ENCODE assay signal across 18 cellular contexts in the genomic region with DNA sequence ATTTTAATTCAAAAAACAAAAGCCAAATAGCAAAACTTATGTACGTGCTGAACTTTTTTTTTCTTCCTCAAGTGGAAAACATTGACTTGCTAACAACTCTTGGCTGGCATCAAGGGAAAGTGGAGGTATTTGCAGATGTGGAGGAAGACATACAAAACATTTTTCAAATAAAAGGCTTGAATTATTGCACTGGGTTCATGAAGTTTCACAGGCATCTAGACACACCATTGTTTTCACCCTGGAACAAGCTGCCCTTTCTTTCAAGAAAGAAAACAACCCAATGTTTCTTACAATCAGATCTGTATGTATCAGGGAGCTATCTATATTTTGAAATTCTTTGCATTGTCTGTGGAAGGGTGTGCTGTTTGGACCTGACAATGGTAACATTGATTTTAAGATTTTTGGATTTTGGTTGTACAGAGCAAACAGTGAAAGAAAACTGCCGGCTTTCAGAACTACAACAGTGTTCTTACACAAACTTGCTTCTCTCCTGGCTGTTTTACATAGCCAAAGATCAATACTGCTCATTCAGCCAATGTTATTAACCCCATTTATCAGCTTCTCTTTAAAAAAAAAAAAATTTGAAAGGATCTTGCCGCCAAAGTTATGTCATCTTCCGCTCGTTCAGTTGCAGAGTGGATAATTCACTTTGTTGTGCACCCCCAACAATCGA.
"Had no signal": no experiment of that assay in that cellular context is flagged by ENCODE, and none has a peak within 500 bp of the region (broad histone marks: within the 10 kb centered on the region; RNA-seq: fewer than 3 reads in every experiment).

No MANE protein-coding gene starts in this region.

- H3K9me3 ChIP-seq: left lung, mucosa of descending colon, psoas muscle, testis had no signal

- H3K27ac ChIP-seq: left lung, neural progenitor cell, psoas muscle, testis had no signal

- H3K36me3 ChIP-seq: left lung, neural progenitor cell had no signal

- ATAC-seq: activated CD8-positive, alpha-beta T cell treated with anti-CD3 and anti-CD28 coated beads for 36 hours; left lung; mucosa of descending colon; psoas muscle; stimulated activated naive CD8-positive, alpha-beta T cell treated with anti-CD3 and anti-CD28 coated beads, Interleukin-15, amount 100 ng/mL, for 72 hours had no signal

- H3K4me3 ChIP-seq: left lung, mucosa of descending colon, neural progenitor cell, psoas muscle, smooth muscle cell, testis had no signal

- H3K4me1 ChIP-seq: left lung, neural progenitor cell, psoas muscle, testis had no signal

- H3K27me3 ChIP-seq: neural progenitor cell, testis had no signal

- DNase-seq: activated CD4-positive, alpha-beta T cell treated with anti-CD3 and anti-CD28 coated beads for 48 hours; activated CD4-positive, CD25-positive, alpha-beta regulatory T cell; activated CD8-positive, alpha-beta T cell treated with anti-CD3 and anti-CD28 coated beads for 36 hours; activated naive CD4-positive, alpha-beta T cell treated with anti-CD3 and anti-CD28 coated beads for 36 hours; activated T-cell treated with anti-CD3 and anti-CD28 coated beads, Interleukin-2, amount 50 U/mL, for 24 hours; effector memory CD4-positive, alpha-beta T cell; left lung; mammary epithelial cell; mucosa of descending colon; naive B cell; psoas muscle; stimulated activated CD4-positive, alpha-beta T cell treated with anti-CD3 and anti-CD28 coated beads, Interleukin-4, amount 100 ng/mL, for 1 hour; stimulated activated naive CD8-positive, alpha-beta T cell treated with anti-CD3 and anti-CD28 coated beads, Interleukin-15, amount 100 ng/mL, for 72 hours; T-helper 1 cell; T1000; testis had no signal
